ENCODE assay signal across 16 cellular contexts in genomic region chr1:245765241-245766000, GRCh38.
DNase-seq lines count a peak whose midpoint lies in the region; ATAC-seq and TF ChIP-seq lines count a peak whose summit lies in the region.
"Had no signal": no experiment of that assay in that cellular context is flagged by ENCODE, and none has a peak within 500 bp of the region (broad histone marks: within the 10 kb centered on the region; RNA-seq: fewer than 3 reads in every experiment).

No MANE protein-coding gene starts in this region.

- BruUV-seq in Caco-2 (replicated peaks; lab: Mats Ljungman, UMichigan) = no TSS peak

- no peak overlapping the region for H3K27ac ChIP-seq in mesenchymal stem cell (ENCODE audit: low read length, poor library complexity, severe bottlenecking)
- H3K27ac ChIP-seq: coronary artery, thoracic aorta had no signal

- 69% methylated on average over 9 of the region's 10 CpGs for WGBS in mesenchymal stem cell

- peaks cover 11% of the 10 kb centered on the region for H3K4me1 Mint-ChIP-seq in Caco-2 (ENCODE audit: low read depth, unreplicated experiment)
- H3K4me1 Mint-ChIP-seq: activated naive CD8-positive, alpha-beta T cell treated with anti-CD3 and anti-CD28 coated beads for 36 hours had no signal

- H3K9me3 ChIP-seq in mesenchymal stem cell (ENCODE audit: control insufficient read depth, low read length) (no peaks in the 10 kb centered on the region), Caco-2 (no peaks in the 10 kb centered on the region)
- H3K9me3 ChIP-seq: thoracic aorta had no signal

- H3K27me3 ChIP-seq in mesenchymal stem cell (ENCODE audit: control insufficient read depth in 1 of 2, insufficient read depth in 1 of 2, low read length in 2 of 2) (no peaks in the 10 kb centered on the region), Caco-2 (replicated peaks; ENCODE audit: control insufficient read depth, insufficient read depth, low read length) (no peaks in the 10 kb centered on the region)

- no peak overlapping the region for H3K4me2 ChIP-seq in mesenchymal stem cell (ENCODE audit: low read length, poor library complexity, severe bottlenecking)

- H3K18ac ChIP-seq in mesenchymal stem cell (ENCODE audit: low read depth in 1 of 2, low read length in 2 of 2) = peak overlapping the region; percentile 72 to 81

- H2BK12ac ChIP-seq in mesenchymal stem cell (ENCODE audit: low read length in 2 of 2) = peak overlapping the region; percentile 18 to 65

- H2AFZ ChIP-seq in mesenchymal stem cell (ENCODE audit: low read depth, low read length) = no peak overlapping the region

- no peak overlapping the region for H4K8ac ChIP-seq in mesenchymal stem cell (ENCODE audit: low read length)

- H2BK5ac ChIP-seq in mesenchymal stem cell (ENCODE audit: low read depth, low read length, poor library complexity, severe bottlenecking) = peak overlapping the region; percentile 68

- H3K27ac Mint-ChIP-seq in Caco-2 (ENCODE audit: unreplicated experiment) = no peak overlapping the region
- H3K27ac Mint-ChIP-seq: activated naive CD8-positive, alpha-beta T cell treated with anti-CD3 and anti-CD28 coated beads for 36 hours had no signal

- H3K9me3 Mint-ChIP-seq in Caco-2 (ENCODE audit: unreplicated experiment) = no peaks in the 10 kb centered on the region
- H3K9me3 Mint-ChIP-seq: activated naive CD8-positive, alpha-beta T cell treated with anti-CD3 and anti-CD28 coated beads for 36 hours had no signal

- TF ChIP-seq CTCF in choroid plexus epithelial cell (conservative IDR thresholded peaks at IDR 0.05; ENCODE audit: low read depth, low read length) (no peak), Caco-2 (IDR thresholded peaks at IDR 0.05; ENCODE audit: insufficient read depth in 1 of 2, low read depth in 1 of 2, low read length in 1 of 2, severe bottlenecking in 1 of 2, unreplicated experiment in 1 of 2) (no peak)

- no peak for ATAC-seq in GM19455 (IDR thresholded peaks at IDR 0.05; ENCODE audit: unreplicated experiment)

- H3K9ac ChIP-seq in mesenchymal stem cell (ENCODE audit: low read length) = no peak overlapping the region

- DNase-seq in AG20443 (ENCODE audit: low spot score) = peak; percentile 51
- peak; percentile 72 for DNase-seq in LHCN-M2 (ENCODE audit: low read depth)
- DNase-seq in choroid plexus epithelial cell (ENCODE audit: low read depth) = peak; percentile 68
- peak; percentile 60 for DNase-seq in mesenchymal stem cell
- DNase-seq in Caco-2 = no peak
- no peak for DNase-seq in Kasumi-1 (lab: John Stamatoyannopoulos, UW)
- DNase-seq in NAMALWA (ENCODE audit: low spot score) = no peak
- DNase-seq: activated CD8-positive, alpha-beta memory T cell treated with anti-CD3 and anti-CD28 coated beads, Interleukin-2, amount 50 U/mL, for 48 hours; activated naive CD8-positive, alpha-beta T cell treated with anti-CD3 and anti-CD28 coated beads for 36 hours; DMS153; foreskin melanocyte; NCI-H1417; OCI-M1 had no signal

- no peaks in the 10 kb centered on the region for H3K36me3 Mint-ChIP-seq in Caco-2 (ENCODE audit: insufficient read depth, unreplicated experiment)

- H3K4me3 Mint-ChIP-seq in Caco-2 (ENCODE audit: unreplicated experiment) = no peak overlapping the region
- H3K4me3 Mint-ChIP-seq: activated naive CD8-positive, alpha-beta T cell treated with anti-CD3 and anti-CD28 coated beads for 36 hours had no signal

- H3K79me1 ChIP-seq in mesenchymal stem cell (replicated peaks; ENCODE audit: low read length, poor library complexity, severe bottlenecking) = no peaks in the 10 kb centered on the region

- peak overlapping the region; percentile 44 for H2AK5ac ChIP-seq in mesenchymal stem cell (ENCODE audit: low read length, severe bottlenecking)

- peaks cover 8 to 11% of the 10 kb centered on the region in 2 experiments for H3K36me3 ChIP-seq in mesenchymal stem cell (ENCODE audit: control insufficient read depth in 1 of 2, insufficient read depth in 2 of 2, low read depth in 1 of 2, low read length in 2 of 2)
- H3K36me3 ChIP-seq in Caco-2 (ENCODE audit: control insufficient read depth, insufficient read depth, low read length) = no peaks in the 10 kb centered on the region
- H3K36me3 ChIP-seq: thoracic aorta had no signal

- CTCF ChIA-PET in Caco-2 (lab: Charles Lee) = interaction anchor here (0.7 kb wide), 1 partner anchor 113 kb away, joined by 3 read pairs; no protein-coding TSS in a partner anchor

- peak overlapping the region in 1 of 2 experiments; percentile 86 for H3K14ac ChIP-seq in mesenchymal stem cell (ENCODE audit: low read length in 2 of 2)

- H4K91ac ChIP-seq in mesenchymal stem cell (ENCODE audit: low read length) = peak overlapping the region; percentile 25

- H3K4me3 ChIP-seq in choroid plexus epithelial cell (ENCODE audit: low read depth, low read length) (no peak overlapping the region), mesenchymal stem cell (ENCODE audit: insufficient read depth in 1 of 2, low read depth in 1 of 2, low read length in 2 of 2) (no peak overlapping the region), Caco-2 (ENCODE audit: low read depth, low read length) (no peak overlapping the region)
- H3K4me3 ChIP-seq: coronary artery, thoracic aorta had no signal

- H3K4me1 ChIP-seq in mesenchymal stem cell (ENCODE audit: control insufficient read depth, insufficient read depth, low read depth, low read length) = peaks cover 10% of the 10 kb centered on the region
- peaks cover 3% of the 10 kb centered on the region; the same call in 1 of the 2 replicates for H3K4me1 ChIP-seq in Caco-2

- POLR2A ChIA-PET in Caco-2 (lab: Charles Lee) = interaction anchor here (0.6 kb wide), 1 partner anchor 113 kb away, joined by 4 read pairs; no protein-coding TSS in a partner anchor

- no peak overlapping the region for H3K23ac ChIP-seq in mesenchymal stem cell (ENCODE audit: low read length in 2 of 2)

- no peak overlapping the region for H2BK15ac ChIP-seq in mesenchymal stem cell (ENCODE audit: low read depth, poor library complexity, severe bottlenecking)

- H3K4ac ChIP-seq in mesenchymal stem cell (ENCODE audit: low read depth in 1 of 2, low read length in 2 of 2) = peak overlapping the region in 1 of 2 experiments; percentile 37

- intact Hi-C loops in Caco-2 (cut with micrococcal nuclease; ENCODE audit: unreplicated experiment) = no loop called here

- H3K27me3 Mint-ChIP-seq in Caco-2 (ENCODE audit: insufficient read depth, unreplicated experiment) = no peaks in the 10 kb centered on the region
- H3K27me3 Mint-ChIP-seq: activated naive CD8-positive, alpha-beta T cell treated with anti-CD3 and anti-CD28 coated beads for 36 hours had no signal

- no peak overlapping the region for H2BK120ac ChIP-seq in mesenchymal stem cell (ENCODE audit: low read depth, low read length)

Comparison
In these comparisons a context has a peak if more than half of its experiments do, and no peak if none do; other contexts are left out.
1. DNase-seq: peak in AG20443 (single experiment), LHCN-M2 (single experiment), choroid plexus epithelial cell (single experiment) and mesenchymal stem cell (single experiment); none in Caco-2 (0 of 2), Kasumi-1 (0 of 2) and NAMALWA (single experiment).